In genomic region chr7:105838273-105839141, GRCh38 we compare ENCODE assay signal across 10 cellular contexts. TPM values are rescaled to one million over a fixed set of nuclear protein-coding genes. Genes with fewer than 3 reads are reported as not detected.
A peak's percentile ranks its signal among the peaks of the same experiment; 100 is the strongest.
DNase-seq lines count a peak whose midpoint lies in the region; ATAC-seq and TF ChIP-seq lines count a peak whose summit lies in the region.
"Had no signal": no experiment of that assay in that cellular context is flagged by ENCODE, and none has a peak within 500 bp of the region (broad histone marks: within the 10 kb centered on the region; RNA-seq: fewer than 3 reads in every experiment).

No MANE protein-coding gene starts in this region.

- H2AFZ ChIP-seq in mammary epithelial cell (ENCODE audit: low read depth, low read length): peak overlapping the region; percentile 29

- H3K4me3 Mint-ChIP-seq in CD4-positive, CD25-positive, alpha-beta regulatory T cell: peak overlapping the region in 2 of 4 donors; percentile 52 to 80

- dilution Hi-C loops in mammary epithelial cell (cut with HindIII; ENCODE audit: low sequenced_read_pairs): no loop called here

- no peaks in the 10 kb centered on the region for H3K27me3 Mint-ChIP-seq in CD4-positive, CD25-positive, alpha-beta regulatory T cell

- no peak overlapping the region for H3K27ac ChIP-seq in CD4-positive, CD25-positive, alpha-beta regulatory T cell (ENCODE audit: insufficient read depth, low read length, poor library complexity, severe bottlenecking)
- H3K27ac ChIP-seq in mammary epithelial cell (ENCODE audit: insufficient read depth, low read depth, low read length): no peak overlapping the region

- no peak for ATAC-seq in CD4-positive, CD25-positive, alpha-beta regulatory T cell (ENCODE audit: low read depth in 2 of 2)
- ATAC-seq in GM18505 (IDR thresholded peaks at IDR 0.05; ENCODE audit: unreplicated experiment) (no peak), HG02870 (IDR thresholded peaks at IDR 0.05; ENCODE audit: unreplicated experiment) (no peak), GM18909 (IDR thresholded peaks at IDR 0.05; ENCODE audit: poor library complexity, unreplicated experiment) (no peak)

- peaks cover 23% of the 10 kb centered on the region for H3K36me3 Mint-ChIP-seq in CD4-positive, CD25-positive, alpha-beta regulatory T cell

- H3K4me1 Mint-ChIP-seq in CD4-positive, CD25-positive, alpha-beta regulatory T cell: peaks cover 13 to 49% (median 42%) of the 10 kb centered on the region in 4 donors

- CTCF ChIA-PET in mammary epithelial cell (lab: Charles Lee; ENCODE audit: low non-redundant PET): interaction anchor here (0.6 kb wide), 1 partner anchor 30 kb away, joined by 4 read pairs; no protein-coding TSS in a partner anchor

- peak overlapping the region in 2 of 3 donors; percentile 49 to 56 for H3K27ac Mint-ChIP-seq in CD4-positive, CD25-positive, alpha-beta regulatory T cell

- TF ChIP-seq POLR2A in GM18505 (IDR thresholded peaks at IDR 0.05; ENCODE audit: borderline replicate concordance, extremely low read depth, insufficient read depth, insufficient read length): no peak

- no TSS peak for BruUV-seq in mammary epithelial cell (replicated peaks; lab: Mats Ljungman, UMichigan)

- no peaks in the 10 kb centered on the region for H3K9me3 ChIP-seq in CD4-positive, CD25-positive, alpha-beta regulatory T cell (ENCODE audit: control insufficient read depth in 2 of 2, low read length in 2 of 2)
- no peaks in the 10 kb centered on the region for H3K9me3 ChIP-seq in mammary epithelial cell (replicated peaks; ENCODE audit: insufficient read depth, low read length)

- DNase-seq in CD4-positive, CD25-positive, alpha-beta regulatory T cell: no peak
- DNase-seq in NCI-H187 treated with DMSO at 0.1 percent for 48 hours (lab: John Stamatoyannopoulos, UW): peak; percentile 45
- DNase-seq in mammary epithelial cell: peak; percentile 15
- DNase-seq in lung microvascular endothelial cell (ENCODE audit: low read depth in 2 of 2): peak; percentile 39 to 42
- DNase-seq in NOMO-1 treated with dmso at 0.1 percent for 144 hours (lab: John Stamatoyannopoulos, UW; ENCODE audit: unreplicated experiment): no peak
- DNase-seq: amniotic stem cell, T-helper 1 cell had no signal

- WGBS in mammary epithelial cell (ENCODE audit: low coverage, missing lambda C conversion rate): 20% methylated on average over 14 of the region's 14 CpGs

- H4K20me1 ChIP-seq in mammary epithelial cell (ENCODE audit: insufficient read depth, low read length): no peaks in the 10 kb centered on the region

- H3K27me3 ChIP-seq in CD4-positive, CD25-positive, alpha-beta regulatory T cell (ENCODE audit: control insufficient read depth, insufficient read depth, low read length): no peaks in the 10 kb centered on the region
- H3K27me3 ChIP-seq in mammary epithelial cell (ENCODE audit: insufficient read depth, low read length): no peaks in the 10 kb centered on the region

- intact Hi-C loops in mammary epithelial cell (cut with micrococcal nuclease): no loop called here

- H3K4me3 ChIP-seq in CD4-positive, CD25-positive, alpha-beta regulatory T cell (ENCODE audit: low read depth, low read length): no peak overlapping the region
- no peak overlapping the region for H3K4me3 ChIP-seq in mammary epithelial cell (replicated peaks in 1 of 3; ENCODE audit: insufficient read depth in 1 of 3, low read depth in 2 of 3, low read length in 3 of 3)

- TF ChIP-seq CTCF in mammary epithelial cell (conservative IDR thresholded peaks at IDR 0.05 in 1 of 2, IDR thresholded peaks at IDR 0.05 in 1 of 2; ENCODE audit: extremely low read depth in 1 of 2, insufficient read depth in 1 of 2, low read depth in 1 of 2, low read length in 2 of 2): no peak

- H3K4me2 ChIP-seq in mammary epithelial cell (ENCODE audit: insufficient read depth, low read depth, low read length): peak overlapping the region; percentile 0

- H3K79me2 ChIP-seq in mammary epithelial cell (ENCODE audit: insufficient read depth, low read length): no peaks in the 10 kb centered on the region

- in situ Hi-C loops in mammary epithelial cell (cut with MboI; ENCODE audit: low sequenced_read_pairs in 2 of 2): no loop called here

- H3K4me1 ChIP-seq in CD4-positive, CD25-positive, alpha-beta regulatory T cell (ENCODE audit: control insufficient read depth, insufficient read depth, low read length, poor library complexity, severe bottlenecking): peaks cover 13% of the 10 kb centered on the region
- H3K4me1 ChIP-seq in mammary epithelial cell (ENCODE audit: insufficient read depth, low read length): peaks cover 39% of the 10 kb centered on the region

- H3K9me3 Mint-ChIP-seq in CD4-positive, CD25-positive, alpha-beta regulatory T cell: peaks cover 0 to 3% (median 0%) of the 10 kb centered on the region in 7 donors

- no peak overlapping the region for H3K9ac ChIP-seq in mammary epithelial cell (ENCODE audit: insufficient read depth, low read length)

- no peaks in the 10 kb centered on the region for H3K36me3 ChIP-seq in CD4-positive, CD25-positive, alpha-beta regulatory T cell (ENCODE audit: control insufficient read depth, insufficient read depth, low read length)
- H3K36me3 ChIP-seq in mammary epithelial cell (ENCODE audit: insufficient read depth, low read length): no peaks in the 10 kb centered on the region

RNA-seq across cellular contexts. Expression of gene ATXN7L1, which starts 37.9 kb away (rescaled TPM):
- 78.9 TPM for total RNA-seq in CD4-positive, CD25-positive, alpha-beta regulatory T cell
- 10 to 100 TPM; 25.8 to 28.1 (median 26.5) TPM for polyA plus RNA-seq in CD4-positive, CD25-positive, alpha-beta regulatory T cell
- total RNA-seq in mammary epithelial cell (10 to 100 TPM in 1 of 2 donors, 1 to 10 TPM in 1; 5.8 to 10.9 TPM), lung microvascular endothelial cell (3.5 and 4.6 TPM in 2 replicates)
- polyA plus RNA-seq in mammary epithelial cell: 2.4 TPM
- 2.3 TPM for polyA minus RNA-seq in mammary epithelial cell

Comparison
In these comparisons a context has a peak if more than half of its experiments do, and no peak if none do; other contexts are left out.
1. DNase-seq: peak in NCI-H187 treated with DMSO at 0.1 percent for 48 hours (single experiment), mammary epithelial cell (single experiment) and lung microvascular endothelial cell (2 of 2); none in CD4-positive, CD25-positive, alpha-beta regulatory T cell (0 of 3) and NOMO-1 treated with dmso at 0.1 percent for 144 hours (single experiment).